In the genomic region with DNA sequence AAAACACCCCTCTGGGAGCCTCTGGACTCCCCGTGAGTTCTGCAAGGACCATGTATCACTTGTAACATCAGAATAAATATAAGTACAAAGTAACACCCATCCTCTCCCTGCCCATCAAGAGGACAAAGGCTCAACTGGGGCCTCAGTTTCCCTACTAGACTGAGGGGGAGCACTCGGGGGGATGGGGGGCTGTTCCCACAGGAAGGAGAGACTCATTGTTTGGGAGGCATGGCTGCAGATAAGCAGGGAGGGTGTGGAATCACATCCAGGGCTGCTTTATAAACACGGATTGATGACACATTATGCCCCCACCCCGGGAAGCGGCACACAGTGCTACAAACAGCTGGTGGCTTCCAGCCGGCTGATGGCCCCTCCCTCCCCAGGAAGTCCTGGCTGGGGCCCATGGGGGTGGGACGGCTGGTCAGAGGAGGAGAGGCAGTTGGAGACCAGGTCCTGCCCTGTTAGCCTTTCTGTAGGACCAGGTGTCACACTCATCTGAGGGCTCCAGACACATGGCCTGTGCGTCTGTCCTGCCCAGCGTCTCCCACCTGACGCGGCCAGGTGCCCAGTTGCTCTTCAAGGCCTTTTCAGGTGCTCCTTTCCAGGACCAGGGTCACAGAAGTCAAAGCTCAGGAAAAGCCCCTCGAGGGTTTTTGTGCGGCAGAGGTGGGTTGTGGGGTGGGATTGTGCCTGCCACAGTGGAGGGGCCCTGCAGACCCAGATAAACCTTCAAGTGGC, we compare ENCODE assay signal across 8 cellular contexts. TPM values are rescaled to one million over a fixed set of nuclear protein-coding genes. Genes with fewer than 3 reads are reported as not detected.
A peak's percentile ranks its signal among the peaks of the same experiment; 100 is the strongest.
DNase-seq lines count a peak whose midpoint lies in the region; ATAC-seq and TF ChIP-seq lines count a peak whose summit lies in the region.

No MANE protein-coding gene starts in this region.

- no peaks in the 10 kb centered on the region for H3K27me3 Mint-ChIP-seq in endodermal cell (ENCODE audit: insufficient read depth)

- no peaks in the 10 kb centered on the region for H3K9me3 Mint-ChIP-seq in endodermal cell

- no peak overlapping the region for H3K9ac ChIP-seq in endodermal cell (ENCODE audit: extremely low read depth, low read length, poor library complexity, severe bottlenecking)

- H3K4me3 Mint-ChIP-seq in endodermal cell = peak overlapping the region; percentile 75

- peak overlapping the region; percentile 88 for H3K27ac ChIP-seq in RWPE2 (ENCODE audit: poor library complexity, severe bottlenecking)
- H3K27ac ChIP-seq in endodermal cell (ENCODE audit: low read depth, low read length) = no peak overlapping the region

- H3K4me1 ChIP-seq in RWPE2 (ENCODE audit: insufficient read depth, poor library complexity, severe bottlenecking) (peaks cover 20% of the 10 kb centered on the region), endodermal cell (ENCODE audit: control insufficient read depth, insufficient read depth, low read length) (peaks cover 22% of the 10 kb centered on the region)

- no peak for TF ChIP-seq CTCF in GM12865 (IDR thresholded peaks at IDR 0.05; ENCODE audit: insufficient read depth, low read depth, low read length, missing control alignments)
- TF ChIP-seq CTCF in RWPE2 (IDR thresholded peaks at IDR 0.05; ENCODE audit: poor library complexity, severe bottlenecking) = peak; percentile 3
- no peak for TF ChIP-seq CTCF in endodermal cell (conservative IDR thresholded peaks at IDR 0.05)

- peak; percentile 95 for DNase-seq in A172 (ENCODE audit: low spot score)
- DNase-seq in GM12865 (ENCODE audit: low read depth) = no peak
- DNase-seq in RWPE2 (ENCODE audit: low spot score) = no peak
- DNase-seq in endodermal cell = peak; percentile 72
- peak; percentile 92 for DNase-seq in myocyte (ENCODE audit: low read depth)
- DNase-seq in GOT3 (lab: John Stamatoyannopoulos, UW) = no peak

- 76 to 80% methylated on average over 8 to 13 of the region's 13 CpGs for WGBS in endodermal cell (ENCODE audit: insufficient coverage in 1 of 2, insufficient read length in 1 of 2), 2 experiments

- peaks cover 40% of the 10 kb centered on the region for H3K4me1 Mint-ChIP-seq in endodermal cell

- H3K36me3 Mint-ChIP-seq in endodermal cell (ENCODE audit: low read depth) = peaks cover 10% of the 10 kb centered on the region

- no peaks in the 10 kb centered on the region for H3K27me3 ChIP-seq in RWPE2 (ENCODE audit: insufficient read depth, poor library complexity, severe bottlenecking)
- H3K27me3 ChIP-seq in endodermal cell (ENCODE audit: control insufficient read depth, insufficient read depth, low read length, poor library complexity, severe bottlenecking) = no peaks in the 10 kb centered on the region

- peak overlapping the region; percentile 95 for H3K27ac Mint-ChIP-seq in endodermal cell

- ATAC-seq in RWPE2 (ENCODE audit: low read depth) (peak; percentile 28), HG03196 (IDR thresholded peaks at IDR 0.05; ENCODE audit: unreplicated experiment) (no peak), HG02973 (IDR thresholded peaks at IDR 0.05; ENCODE audit: unreplicated experiment) (no peak)

- H3K36me3 ChIP-seq in RWPE2 (ENCODE audit: low read depth) (peaks cover 12% of the 10 kb centered on the region), endodermal cell (ENCODE audit: control insufficient read depth, insufficient read depth, low read length) (peaks cover 12% of the 10 kb centered on the region)

- H3K4me3 ChIP-seq in GM12865 (ENCODE audit: low read depth, low read length) (peak overlapping the region; percentile 81), RWPE2 (ENCODE audit: severe bottlenecking) (peak overlapping the region; percentile 86), endodermal cell (ENCODE audit: low read length) (peak overlapping the region; percentile 85)

- no peaks in the 10 kb centered on the region for H3K9me3 ChIP-seq in RWPE2 (ENCODE audit: severe bottlenecking)
- H3K9me3 ChIP-seq in endodermal cell (ENCODE audit: control insufficient read depth, low read length) = no peaks in the 10 kb centered on the region

RNA-seq across cellular contexts. Expression of a gene that starts 1.3 kb away (rescaled TPM):
- total RNA-seq in A172 (2014; rRNA removed; shearing (Covaris generic)) = 144 TPM in 2 replicates
- total RNA-seq in endodermal cell (10 to 100 TPM; 59.9 to 62.2 TPM), myocyte (162 and 168 TPM in 2 replicates)
- polyA plus RNA-seq in endodermal cell (2013, experiment 1 of 2) = 46.4 TPM
- polyA plus RNA-seq in endodermal cell (2013, experiment 2 of 2) = 43.3 TPM
- 103 TPM for polyA plus RNA-seq in myocyte (2012)

RNA-seq across cellular contexts. Expression of a gene that starts 4.3 kb away (rescaled TPM):
- 39.3 and 43.7 TPM in 2 replicates for total RNA-seq in A172 (2014; rRNA removed; shearing (Covaris generic))
- total RNA-seq in endodermal cell (10 to 100 TPM; 70.7 to 76.4 TPM), myocyte (92.1 and 103 TPM in 2 replicates)
- polyA plus RNA-seq in endodermal cell (2013, experiment 1 of 2) = 44.3 TPM
- 38.2 TPM for polyA plus RNA-seq in endodermal cell (2013, experiment 2 of 2)
- polyA plus RNA-seq in myocyte (2012) = 101 TPM

RNA-seq across cellular contexts. Expression of a gene that starts 23.1 kb away (rescaled TPM):
- total RNA-seq in A172 (2014; rRNA removed; shearing (Covaris generic)) = 70.8 and 84.5 TPM in 2 replicates
- total RNA-seq in endodermal cell = 10 to 100 TPM; 54.2 to 66.4 TPM
- 66.3 TPM for polyA plus RNA-seq in endodermal cell (2013, experiment 1 of 2)
- 62.0 TPM for polyA plus RNA-seq in endodermal cell (2013, experiment 2 of 2)
- 16.9 and 24.1 TPM in 2 replicates for total RNA-seq in myocyte
- 40.1 TPM for polyA plus RNA-seq in myocyte (2012)

RNA-seq across cellular contexts. Expression of a gene that starts 23.3 kb away (rescaled TPM):
- total RNA-seq in A172 (2014; rRNA removed; shearing (Covaris generic)) = 11.7 and 15.9 TPM in 2 replicates
- total RNA-seq in endodermal cell (10 to 100 TPM; 31.1 to 35.8 TPM), myocyte (3.3 and 3.8 TPM in 2 replicates)
- polyA plus RNA-seq in endodermal cell (2013, experiment 1 of 2) = 18.0 TPM
- polyA plus RNA-seq in endodermal cell (2013, experiment 2 of 2) = 16.7 TPM
- 15.6 TPM for polyA plus RNA-seq in myocyte (2012)

Comparison
In these comparisons a context has a peak if more than half of its experiments do, and no peak if none do; other contexts are left out.
1. DNase-seq: peak in A172 (single experiment), endodermal cell (single experiment) and myocyte (single experiment); none in GM12865 (single experiment), RWPE2 (single experiment) and GOT3 (single experiment).
2. Peak in every context shown above with its lines, with median percentiles within 50 percentile points of each other: H3K4me3 ChIP-seq.